8 cellular contexts compared by ENCODE assay signal in genomic region chr20:7285918-7286556, GRCh38.
DNase-seq lines count a peak whose midpoint lies in the region; ATAC-seq and TF ChIP-seq lines count a peak whose summit lies in the region.

No MANE protein-coding gene starts in this region.

- no peak overlapping the region for H2AFZ ChIP-seq in neuronal stem cell (ENCODE audit: low read length)

- H3K4ac ChIP-seq in neuronal stem cell (ENCODE audit: low read length) = no peak overlapping the region

- H3K18ac ChIP-seq in neuronal stem cell (ENCODE audit: low read length) = no peak overlapping the region

- CTCF ChIA-PET in A673 (lab: Charles Lee) (interaction anchor here (0.8 to 1.3 kb wide), 5 partner anchors 18 to 1757 kb away, joined by 3 to 5 read pairs (median 4); no protein-coding TSS in a partner anchor), T-cell (lab: Charles Lee) (no interaction called here)

- H3K36me3 Mint-ChIP-seq in T-cell = no peaks in the 10 kb centered on the region

- H3K4me3 ChIP-seq in A673 (ENCODE audit: low read depth, low read length, poor library complexity, severe bottlenecking) (no peak overlapping the region), GM12865 (ENCODE audit: low read depth, low read length) (no peak overlapping the region), fibroblast of pulmonary artery (replicated peaks; ENCODE audit: low read depth, low read length) (no peak overlapping the region), neuronal stem cell (ENCODE audit: low read length in 2 of 2) (no peak overlapping the region)

- H3K79me1 ChIP-seq in neuronal stem cell (ENCODE audit: low read depth, low read length) = no peaks in the 10 kb centered on the region

- H3K9me3 ChIP-seq in A673 (ENCODE audit: low read depth, low read length, poor library complexity, severe bottlenecking) (no peaks in the 10 kb centered on the region), neuronal stem cell (replicated peaks in 1 of 2; ENCODE audit: control insufficient read depth in 2 of 2, insufficient read depth in 1 of 2, low read depth in 1 of 2, low read length in 2 of 2) (no peaks in the 10 kb centered on the region)

- no peak overlapping the region for H2BK15ac ChIP-seq in neuronal stem cell (ENCODE audit: low read length)

- no peaks in the 10 kb centered on the region for H3K27me3 Mint-ChIP-seq in T-cell

- H3K9ac ChIP-seq in neuronal stem cell (ENCODE audit: low read depth, low read length, poor library complexity) = no peak overlapping the region

- WGBS in neuronal stem cell (ENCODE audit: extremely low coverage in 2 of 2, insufficient read length in 2 of 2, insufficient replicate concordance in 1 of 2), 2 donors = no CpG with 5 or more reads among the region's 9 CpGs

- H3K23ac ChIP-seq in neuronal stem cell (ENCODE audit: low read depth, low read length, poor library complexity) = no peak overlapping the region

- no peak overlapping the region for H4K8ac ChIP-seq in neuronal stem cell (ENCODE audit: low read depth, low read length)

- H2BK12ac ChIP-seq in neuronal stem cell (ENCODE audit: low read length) = no peak overlapping the region

- H2AK5ac ChIP-seq in neuronal stem cell (ENCODE audit: low read depth, low read length) = no peak overlapping the region

- no peak overlapping the region for H3K14ac ChIP-seq in neuronal stem cell (ENCODE audit: low read length)

- no peak overlapping the region for H3K4me2 ChIP-seq in neuronal stem cell (ENCODE audit: insufficient read depth, low read length, poor library complexity, severe bottlenecking)

- POLR2A ChIA-PET in A673 (lab: Charles Lee; ENCODE audit: low non-redundant PET) = no interaction called here
- POLR2A ChIA-PET in T-cell (lab: Charles Lee) = no interaction called here

- H3K27ac Mint-ChIP-seq in T-cell = no peak overlapping the region

- no peak overlapping the region for H3K27ac ChIP-seq in A673 (ENCODE audit: low read depth, low read length, poor library complexity, severe bottlenecking)
- H3K27ac ChIP-seq in neuronal stem cell (replicated peaks; ENCODE audit: low read length) = no peak overlapping the region

- H2BK120ac ChIP-seq in neuronal stem cell (ENCODE audit: low read depth, low read length) = no peak overlapping the region

- DNase-seq in A673 (ENCODE audit: low spot score) = peak; percentile 86
- peak; percentile 76 for DNase-seq in GM12865 (ENCODE audit: low read depth)
- DNase-seq in NCI-H2081 (lab: John Stamatoyannopoulos, UW) = peak; percentile 80 to 88
- peak; percentile 41 for DNase-seq in UCSD-AML1 (lab: John Stamatoyannopoulos, UW; ENCODE audit: unreplicated experiment)
- DNase-seq in fibroblast of pulmonary artery (ENCODE audit: low read depth) = peak; percentile 94
- DNase-seq in neuronal stem cell (ENCODE audit: low spot score) = peak; percentile 84
- no peak for DNase-seq in T-cell

- no peak overlapping the region for H4K91ac ChIP-seq in neuronal stem cell (ENCODE audit: low read depth, low read length, poor library complexity)

- intact Hi-C loops in A673 (cut with micrococcal nuclease; ENCODE audit: unreplicated experiment) = loop anchor here (5.0 to 10.0 kb wide), 4 partner anchors 459 to 1141 kb away; partner anchors contain the start of gene BMP2

- peaks cover 3% of the 10 kb centered on the region for H3K27me3 ChIP-seq in A673 (replicated peaks; ENCODE audit: insufficient read depth, low read depth, low read length, poor library complexity)
- H3K27me3 ChIP-seq in neuronal stem cell (ENCODE audit: control insufficient read depth in 3 of 3, insufficient read depth in 3 of 3, low read depth in 1 of 3, low read length in 3 of 3) = no peaks in the 10 kb centered on the region

- peaks cover 6 to 12% (median 12%) of the 10 kb centered on the region in 3 donors for H3K9me3 Mint-ChIP-seq in T-cell

- H2BK5ac ChIP-seq in neuronal stem cell (ENCODE audit: low read length) = no peak overlapping the region

- ATAC-seq in HG02885 (IDR thresholded peaks at IDR 0.05; ENCODE audit: poor library complexity, unreplicated experiment) = peak; percentile 72
- no peak for ATAC-seq in T-cell (replicated peaks in 1 of 4)

- H3K36me3 ChIP-seq in A673 (ENCODE audit: insufficient read depth, low read length, poor library complexity, severe bottlenecking) (no peaks in the 10 kb centered on the region), neuronal stem cell (replicated peaks in 1 of 2; ENCODE audit: control insufficient read depth in 2 of 2, insufficient read depth in 2 of 2, low read length in 2 of 2) (no peaks in the 10 kb centered on the region)

- no TSS peak for BruUV-seq in A673 (replicated peaks; lab: Mats Ljungman, UMichigan)

- H3K4me1 ChIP-seq in A673 (ENCODE audit: insufficient read depth, low read length, poor library complexity, severe bottlenecking) = no peaks in the 10 kb centered on the region
- no peaks in the 10 kb centered on the region for H3K4me1 ChIP-seq in neuronal stem cell (ENCODE audit: control insufficient read depth in 2 of 2, insufficient read depth in 1 of 2, low read depth in 1 of 2, low read length in 2 of 2)

- H3K4me3 Mint-ChIP-seq in T-cell = no peak overlapping the region

- peak; percentile 88 for TF ChIP-seq CTCF in A673 (conservative IDR thresholded peaks at IDR 0.05; ENCODE audit: low read depth, low read length)
- TF ChIP-seq CTCF in GM12865 (IDR thresholded peaks at IDR 0.05; ENCODE audit: insufficient read depth, low read depth, low read length, missing control alignments) = peak; percentile 81
- peak; percentile 97 for TF ChIP-seq CTCF in fibroblast of pulmonary artery (IDR thresholded peaks at IDR 0.05; ENCODE audit: low read length, missing control alignments)

- H3K4me1 Mint-ChIP-seq in T-cell = no peaks in the 10 kb centered on the region

Comparison
In these comparisons a context has a peak if more than half of its experiments do, and no peak if none do; other contexts are left out.
1. DNase-seq: peak in A673 (single experiment), GM12865 (single experiment), NCI-H2081 (2 of 2), UCSD-AML1 (single experiment), fibroblast of pulmonary artery (single experiment) and neuronal stem cell (single experiment); none in T-cell (0 of 34).
2. Peak in every context shown above with its lines, with median percentiles within 50 percentile points of each other: CTCF ChIP-seq.